Comparison of ENCODE assay signal across 9 cellular contexts in the genomic region with DNA sequence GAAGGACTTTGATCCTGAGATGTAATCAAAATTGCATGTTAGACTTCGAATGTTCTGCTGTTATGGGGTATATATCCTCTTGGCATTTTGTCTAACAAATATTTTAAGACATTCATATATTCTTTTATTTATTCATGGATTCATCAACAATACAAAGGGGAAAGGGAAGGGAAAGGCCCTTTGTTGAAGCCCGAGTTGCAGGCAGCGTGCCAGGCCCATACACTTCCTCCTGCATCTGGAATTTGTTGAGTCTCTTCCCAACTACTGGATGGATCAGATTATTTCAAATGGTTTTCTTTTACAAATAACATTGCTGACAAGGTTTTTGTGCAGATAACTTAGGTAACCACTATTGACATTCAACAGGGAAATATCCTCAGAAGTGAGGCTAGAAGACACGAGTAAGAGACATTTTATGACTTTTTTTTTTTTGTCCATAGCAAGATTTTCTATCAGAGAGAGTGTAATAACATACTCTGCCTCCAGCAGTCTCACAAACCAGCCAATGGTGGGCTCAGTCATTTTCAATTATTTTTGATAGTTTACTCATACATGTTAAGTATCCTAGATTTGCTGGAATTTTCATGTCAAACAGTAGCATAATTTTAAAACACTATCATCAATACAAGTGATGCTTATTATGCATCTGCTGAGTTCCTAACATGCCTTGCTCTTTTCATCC.
DNase-seq lines count a peak whose midpoint lies in the region; ATAC-seq and TF ChIP-seq lines count a peak whose summit lies in the region.
"Had no signal": no experiment of that assay in that cellular context is flagged by ENCODE, and none has a peak within 500 bp of the region (broad histone marks: within the 10 kb centered on the region; RNA-seq: fewer than 3 reads in every experiment).

No MANE protein-coding gene starts in this region.

- ATAC-seq in activated T-cell treated with anti-CD3 and anti-CD28 coated beads, Interleukin-2, amount 50 U/mL, for 4 hours, result no peak
- ATAC-seq in WTC11 (no peak), GM18907 (IDR thresholded peaks at IDR 0.05; ENCODE audit: unreplicated experiment) (no peak), esophagus mucosa (no peak)
- no peak for ATAC-seq in stimulated activated memory B cell treated with anti-CD40 and anti-IgM and Interleukin-4, amounts not matched to agents 10 μg/mL and 1 μg/mL and 100 μg/mL, for 72 hours

- no peak overlapping the region for H3K4me3 ChIP-seq in fibroblast of the aortic adventitia (ENCODE audit: low read depth, low read length)
- H3K4me3 ChIP-seq: HAP-1 had no signal

- POLR2A ChIA-PET in WTC11 (lab: Charles Lee), result no interaction called here

- CTCF ChIA-PET in WTC11 (lab: Charles Lee), result interaction anchor here (1.8 kb wide), 1 partner anchor 196 kb away, joined by 5 read pairs; no protein-coding TSS in a partner anchor

- H3K27me3 Mint-ChIP-seq in activated T-cell treated with anti-CD3 and anti-CD28 coated beads, Interleukin-2, amount 50 U/mL, for 4 hours (ENCODE audit: low read depth), result no peaks in the 10 kb centered on the region
- H3K27me3 Mint-ChIP-seq in WTC11 (ENCODE audit: low read depth), result no peaks in the 10 kb centered on the region
- H3K27me3 Mint-ChIP-seq in stimulated activated memory B cell treated with anti-CD40 and anti-IgM and Interleukin-4, amounts not matched to agents 10 μg/mL and 1 μg/mL and 100 μg/mL, for 72 hours, result no peaks in the 10 kb centered on the region

- H3K27ac Mint-ChIP-seq in WTC11, result peak overlapping the region; percentile 54; the same call in 1 of the 2 replicates
- peak overlapping the region; percentile 86 for H3K27ac Mint-ChIP-seq in stimulated activated memory B cell treated with anti-CD40 and anti-IgM and Interleukin-4, amounts not matched to agents 10 μg/mL and 1 μg/mL and 100 μg/mL, for 72 hours

- TF ChIP-seq CTCF in WTC11 (IDR thresholded peaks at IDR 0.05) (no peak), fibroblast of the aortic adventitia (IDR thresholded peaks at IDR 0.05; ENCODE audit: insufficient read depth, low read length) (no peak)

- H3K4me1 Mint-ChIP-seq in activated T-cell treated with anti-CD3 and anti-CD28 coated beads, Interleukin-2, amount 50 U/mL, for 4 hours (ENCODE audit: low read depth), result peaks cover 89% of the 10 kb centered on the region
- no peaks in the 10 kb centered on the region for H3K4me1 Mint-ChIP-seq in WTC11
- peaks cover 88% of the 10 kb centered on the region for H3K4me1 Mint-ChIP-seq in stimulated activated memory B cell treated with anti-CD40 and anti-IgM and Interleukin-4, amounts not matched to agents 10 μg/mL and 1 μg/mL and 100 μg/mL, for 72 hours

- DNase-seq in activated T-cell treated with anti-CD3 and anti-CD28 coated beads, Interleukin-2, amount 50 U/mL, for 4 hours, result no peak
- no peak for DNase-seq in activated T-cell treated with anti-CD3 and anti-CD28 coated beads, Interleukin-2, amount 50 U/mL, for 48 hours
- no peak for DNase-seq in WTC11 (ENCODE audit: low spot score)
- DNase-seq in fibroblast of the aortic adventitia (ENCODE audit: low read depth), result peak; percentile 46
- no peak for DNase-seq in GOT3 (lab: John Stamatoyannopoulos, UW)

- no peaks in the 10 kb centered on the region for H3K9me3 Mint-ChIP-seq in activated T-cell treated with anti-CD3 and anti-CD28 coated beads, Interleukin-2, amount 50 U/mL, for 4 hours
- H3K9me3 Mint-ChIP-seq in WTC11, result peaks cover 11% of the 10 kb centered on the region
- H3K9me3 Mint-ChIP-seq in stimulated activated memory B cell treated with anti-CD40 and anti-IgM and Interleukin-4, amounts not matched to agents 10 μg/mL and 1 μg/mL and 100 μg/mL, for 72 hours, result no peaks in the 10 kb centered on the region

- peaks cover 71% of the 10 kb centered on the region for H3K36me3 Mint-ChIP-seq in activated T-cell treated with anti-CD3 and anti-CD28 coated beads, Interleukin-2, amount 50 U/mL, for 4 hours (ENCODE audit: insufficient read depth)
- H3K36me3 Mint-ChIP-seq in WTC11, result peaks cover 77% of the 10 kb centered on the region
- peaks cover 90% of the 10 kb centered on the region for H3K36me3 Mint-ChIP-seq in stimulated activated memory B cell treated with anti-CD40 and anti-IgM and Interleukin-4, amounts not matched to agents 10 μg/mL and 1 μg/mL and 100 μg/mL, for 72 hours

- peak overlapping the region; percentile 54 for H3K4me3 Mint-ChIP-seq in activated T-cell treated with anti-CD3 and anti-CD28 coated beads, Interleukin-2, amount 50 U/mL, for 4 hours
- H3K4me3 Mint-ChIP-seq in WTC11, result no peak overlapping the region
- H3K4me3 Mint-ChIP-seq in stimulated activated memory B cell treated with anti-CD40 and anti-IgM and Interleukin-4, amounts not matched to agents 10 μg/mL and 1 μg/mL and 100 μg/mL, for 72 hours, result no peak overlapping the region

TF ChIP-seq in WTC11, 78 proteins besides CTCF, POLR2A, EP300 and RAD21 (continues in another document):
- TF ChIP-seq SMAD4 (CRISPR knock-in tag; IDR thresholded peaks at IDR 0.05) (no peak), JAZF1 (CRISPR knock-in tag; IDR thresholded peaks at IDR 0.05) (no peak), GTF2I (CRISPR knock-in tag; conservative IDR thresholded peaks at IDR 0.05) (no peak), E2F4 (CRISPR knock-in tag; IDR thresholded peaks at IDR 0.05; ENCODE audit: borderline replicate concordance, low read depth) (no peak), ETV6 (CRISPR knock-in tag; IDR thresholded peaks at IDR 0.05) (no peak), CBFB (CRISPR knock-in tag; IDR thresholded peaks at IDR 0.05; ENCODE audit: low read depth) (no peak), CDX4 (CRISPR knock-in tag; IDR thresholded peaks at IDR 0.05; ENCODE audit: borderline replicate concordance) (no peak), MXD4 (CRISPR knock-in tag; IDR thresholded peaks at IDR 0.05; ENCODE audit: borderline replicate concordance) (no peak), ZBTB43 (CRISPR knock-in tag; IDR thresholded peaks at IDR 0.05) (no peak), HMGA2 (CRISPR knock-in tag; IDR thresholded peaks at IDR 0.05) (no peak), ZSCAN18 (CRISPR knock-in tag; IDR thresholded peaks at IDR 0.05) (no peak), E2F5 (CRISPR knock-in tag; IDR thresholded peaks at IDR 0.05) (no peak), KAT7 (CRISPR knock-in tag; IDR thresholded peaks at IDR 0.05; ENCODE audit: borderline replicate concordance) (no peak)
